32 cellular contexts compared by ENCODE assay signal in the genomic region with DNA sequence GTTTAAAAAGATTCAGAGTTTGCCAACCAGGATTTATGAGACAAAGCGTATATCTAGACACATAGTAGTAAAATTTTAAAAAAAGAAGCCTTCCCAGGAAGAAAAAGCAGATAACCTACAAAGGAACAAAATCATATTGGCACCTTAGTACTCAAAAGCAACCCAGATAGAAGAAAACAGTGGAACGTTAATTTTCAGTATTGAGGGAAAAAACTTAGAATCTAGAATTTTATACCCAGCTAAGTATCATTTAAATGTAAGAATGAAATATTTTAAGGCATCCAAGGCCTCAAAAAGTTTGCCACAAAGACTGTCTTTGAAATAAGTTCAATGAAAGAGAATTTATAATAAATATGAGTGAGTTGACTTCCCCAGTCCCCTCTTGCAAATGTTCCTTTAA.
"Had no signal": no experiment of that assay in that cellular context is flagged by ENCODE, and none has a peak within 500 bp of the region (broad histone marks: within the 10 kb centered on the region; RNA-seq: fewer than 3 reads in every experiment).

No MANE protein-coding gene starts in this region.

- H3K27ac ChIP-seq: brain microvascular endothelial cell, PC-9, RWPE1, VCaP had no signal

- H3K27me3 Mint-ChIP-seq: activated B cell treated with CpG ODN at 0.5 μM for 24 hours; activated naive CD4-positive, alpha-beta T cell treated with anti-CD3 and anti-CD28 coated beads, Interleukin-2, amount 10 ng/mL, durations not matched to agents 7 days and 5 days; activated naive CD8-positive, alpha-beta T cell; activated naive CD8-positive, alpha-beta T cell treated with anti-CD3 and anti-CD28 coated beads, Interleukin-2, amount 50 U/mL, for 24 hours had no signal

- H3K4me1 Mint-ChIP-seq: activated B cell treated with CpG ODN at 0.5 μM for 24 hours; activated naive CD4-positive, alpha-beta T cell treated with anti-CD3 and anti-CD28 coated beads, Interleukin-2, amount 10 ng/mL, durations not matched to agents 7 days and 5 days; activated naive CD8-positive, alpha-beta T cell treated with anti-CD3 and anti-CD28 coated beads, Interleukin-2, amount 50 U/mL, for 24 hours had no signal

- H3K4me3 Mint-ChIP-seq: activated B cell treated with CpG ODN at 0.5 μM for 24 hours; activated CD4-positive, alpha-beta memory T cell treated with anti-CD3 and anti-CD28 coated beads for 36 hours; activated naive CD4-positive, alpha-beta T cell treated with anti-CD3 and anti-CD28 coated beads, Interleukin-2, amount 10 ng/mL, durations not matched to agents 7 days and 5 days; activated naive CD8-positive, alpha-beta T cell; activated naive CD8-positive, alpha-beta T cell treated with anti-CD3 and anti-CD28 coated beads, Interleukin-2, amount 50 U/mL, for 24 hours; activated T-cell treated with anti-CD3 and anti-CD28 coated beads, Interleukin-2, amount 50 U/mL, for 4 hours; activated T-helper 1 cell treated with anti-CD3 and anti-CD28 coated beads, Interleukin-12 subunit alpha, Interleukin-12 subunit beta, Interleukin-2, Interleukin-4 antibody, amounts not matched to agents 30 ng/mL and 10 ng/mL and 1 ng/mL, durations not matched to agents 14 hours and 24 hours and 36 hours had no signal

- DNase-seq: activated B cell treated with CpG ODN at 0.5 μM for 24 hours; activated CD4-positive, alpha-beta memory T cell treated with anti-CD3 and anti-CD28 coated beads for 36 hours; activated CD4-positive, alpha-beta T cell treated with anti-CD3 and anti-CD28 coated beads for 4 hours; activated CD4-positive, alpha-beta T cell treated with anti-CD3 and anti-CD28 coated beads, Interleukin-2, amount 50 U/mL, for 1 hour; activated CD4-positive, CD25-positive, alpha-beta regulatory T cell treated with anti-CD3 and anti-CD28 coated beads, Interleukin-2, amount 50 U/mL, for 72 hours; activated CD8-positive, alpha-beta memory T cell treated with anti-CD3 and anti-CD28 coated beads, Interleukin-2, amount 50 U/mL, for 4 hours; activated gamma-delta T cell treated with Interleukin-2 at 50 U/mL for 16 hours; activated naive CD4-positive, alpha-beta T cell treated with anti-CD3 and anti-CD28 coated beads, Interleukin-2, amount 10 ng/mL, durations not matched to agents 7 days and 5 days; activated naive CD8-positive, alpha-beta T cell treated with anti-CD3 and anti-CD28 coated beads, Interleukin-2, amount 50 U/mL, for 24 hours; activated T-cell treated with anti-CD3 and anti-CD28 coated beads for 4 hours; activated T-cell treated with anti-CD3 and anti-CD28 coated beads, Interleukin-2, amount 50 U/mL, for 4 hours; anterior cingulate cortex; brain microvascular endothelial cell; central memory CD4-positive, alpha-beta T cell; MM.1S; MV-4-11; NCI-H1092; NCI-H1436 treated with DMSO at 0.1 percent for 48 hours; NCI-H1694 treated with DMSO at 0.1 percent for 48 hours; NCI-H2029; NCI-H345; NK-92 treated with Interleukin-12 subunit alpha and Interleukin-12 subunit beta, amount 100 ng/mL, for 24 hours; PC-9; Right ventricle myocardium superior; SW 1271; T-helper 1 cell; T-helper 2 cell; T-helper 9 cell had no signal

- H3K27me3 ChIP-seq: brain microvascular endothelial cell had no signal

- H3K27ac Mint-ChIP-seq: activated B cell treated with CpG ODN at 0.5 μM for 24 hours; activated CD4-positive, alpha-beta memory T cell treated with anti-CD3 and anti-CD28 coated beads for 36 hours; activated naive CD4-positive, alpha-beta T cell treated with anti-CD3 and anti-CD28 coated beads, Interleukin-2, amount 10 ng/mL, durations not matched to agents 7 days and 5 days; activated naive CD8-positive, alpha-beta T cell; activated naive CD8-positive, alpha-beta T cell treated with anti-CD3 and anti-CD28 coated beads, Interleukin-2, amount 50 U/mL, for 24 hours; activated T-helper 1 cell treated with anti-CD3 and anti-CD28 coated beads, Interleukin-12 subunit alpha, Interleukin-12 subunit beta, Interleukin-2, Interleukin-4 antibody, amounts not matched to agents 30 ng/mL and 10 ng/mL and 1 ng/mL, durations not matched to agents 14 hours and 24 hours and 36 hours had no signal

- H2AFZ ChIP-seq: PC-9 had no signal

- ATAC-seq: activated naive CD8-positive, alpha-beta T cell treated with anti-CD3 and anti-CD28 coated beads, Interleukin-2, amount 50 U/mL, for 24 hours; activated T-cell treated with anti-CD3 and anti-CD28 coated beads, Interleukin-2, amount 50 U/mL, for 4 hours had no signal

- H3K36me3 Mint-ChIP-seq: activated CD4-positive, alpha-beta memory T cell treated with anti-CD3 and anti-CD28 coated beads for 36 hours; activated naive CD4-positive, alpha-beta T cell treated with anti-CD3 and anti-CD28 coated beads, Interleukin-2, amount 10 ng/mL, durations not matched to agents 7 days and 5 days; activated naive CD8-positive, alpha-beta T cell had no signal

- H3K36me3 ChIP-seq: brain microvascular endothelial cell had no signal

- H3K4me3 ChIP-seq: PC-9 had no signal
